In the genomic region with DNA sequence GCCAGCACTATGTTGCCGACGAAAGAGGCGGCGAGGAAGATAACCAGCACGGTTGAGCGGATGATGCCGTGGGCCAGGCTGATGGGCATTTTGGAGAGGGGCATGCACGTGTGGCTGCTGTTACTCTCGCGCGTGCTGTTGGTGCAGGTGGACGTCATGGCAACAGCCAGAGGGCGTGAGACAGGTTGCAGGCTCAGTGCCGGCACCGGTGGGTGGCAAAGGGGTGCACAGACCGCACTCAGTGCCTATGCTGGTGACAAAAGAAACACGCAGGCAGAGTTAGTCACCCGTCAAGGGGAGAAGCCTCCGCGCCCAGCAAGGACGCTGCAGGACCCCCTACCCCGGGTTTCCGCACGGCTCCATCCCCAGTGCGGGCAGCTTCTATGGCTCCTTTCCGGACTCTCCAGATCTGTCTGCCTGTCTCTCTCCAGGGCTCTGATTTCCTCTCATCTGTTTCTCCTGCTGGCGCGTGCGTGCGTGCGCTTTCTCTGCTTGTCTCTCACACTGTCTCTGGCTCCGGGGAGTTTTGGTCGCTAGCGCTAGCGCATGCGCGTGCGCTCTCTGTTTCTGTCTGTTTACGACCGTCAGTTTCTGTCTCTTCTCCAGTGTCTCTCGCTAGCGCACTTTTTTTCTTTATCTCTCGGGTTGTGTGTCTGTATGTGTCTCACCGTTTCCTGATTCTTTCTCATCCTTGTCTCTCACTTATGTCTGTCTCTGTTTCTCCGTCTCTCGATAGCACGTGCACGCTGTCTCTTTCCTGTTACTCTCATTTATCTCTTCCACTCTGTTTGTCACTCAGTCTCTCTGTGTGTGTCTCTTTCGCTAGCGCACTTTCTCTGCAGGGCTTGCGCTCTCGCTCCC, we compare ENCODE assay signal across 9 cellular contexts.
DNase-seq lines count a peak whose midpoint lies in the region; ATAC-seq and TF ChIP-seq lines count a peak whose summit lies in the region.
"Had no signal": no experiment of that assay in that cellular context is flagged by ENCODE, and none has a peak within 500 bp of the region (broad histone marks: within the 10 kb centered on the region; RNA-seq: fewer than 3 reads in every experiment).

No MANE protein-coding gene starts in this region.

- H3K27ac ChIP-seq in parathyroid adenoma, result no peak overlapping the region
- H3K27ac ChIP-seq: BLaER1 treated with 17β-estradiol and CSF1 and Interleukin-3, amounts not matched to agents 10 nM and 100 nM had no signal

- peak overlapping the region; percentile 62 for H3K4me2 ChIP-seq in parathyroid adenoma (ENCODE audit: low read length)
- H3K4me2 ChIP-seq: BLaER1 treated with 17β-estradiol and CSF1 and Interleukin-3, amounts not matched to agents 10 nM and 100 nM had no signal

- peak overlapping the region; percentile 50 for H2AFZ ChIP-seq in parathyroid adenoma

- H3K79me2 ChIP-seq in parathyroid adenoma, result no peaks in the 10 kb centered on the region

- H3K4me3 ChIP-seq in foreskin fibroblast (ENCODE audit: low read depth in 1 of 2, low read length in 2 of 2), result peak overlapping the region; percentile 31 to 55
- peak overlapping the region; percentile 40 for H3K4me3 ChIP-seq in parathyroid adenoma (ENCODE audit: low read depth, low read length)
- H3K4me3 ChIP-seq: BLaER1 treated with 17β-estradiol and CSF1 and Interleukin-3, amounts not matched to agents 10 nM and 100 nM had no signal

- no peaks in the 10 kb centered on the region for H3K27me3 ChIP-seq in parathyroid adenoma (ENCODE audit: control insufficient read depth, insufficient read depth, low read length)

- no peaks in the 10 kb centered on the region for H3K9me3 ChIP-seq in parathyroid adenoma (ENCODE audit: control insufficient read depth, low read length)

- H3K36me3 ChIP-seq in parathyroid adenoma (ENCODE audit: control insufficient read depth, insufficient read depth, low read length), result no peaks in the 10 kb centered on the region
- H3K36me3 ChIP-seq: BLaER1 treated with 17β-estradiol and CSF1 and Interleukin-3, amounts not matched to agents 10 nM and 100 nM had no signal

- peak; percentile 82 for ATAC-seq in HG02588 (IDR thresholded peaks at IDR 0.05; ENCODE audit: unreplicated experiment)

- DNase-seq in NCI-H510A treated with DMSO at 0.1 percent for 48 hours (lab: John Stamatoyannopoulos, UW) (peak; percentile 9), NCI-H510A (lab: John Stamatoyannopoulos, UW) (no peak), NCI-H2107 (lab: John Stamatoyannopoulos, UW) (peak; percentile 5), activated T-cell treated with anti-CD3 and anti-CD28 coated beads for 48 hours (ENCODE audit: low read depth) (peak; percentile 40), foreskin fibroblast (peak; percentile 36 to 68), NAMALWA (ENCODE audit: low spot score) (no peak)

- no peak for TF ChIP-seq CTCF in foreskin fibroblast (IDR thresholded peaks at IDR 0.05; ENCODE audit: low read depth, low read length)
- no peak for TF ChIP-seq CTCF in parathyroid adenoma (IDR thresholded peaks at IDR 0.05)

- H3K4me1 ChIP-seq in parathyroid adenoma, result no peaks in the 10 kb centered on the region
- H3K4me1 ChIP-seq: BLaER1 treated with 17β-estradiol and CSF1 and Interleukin-3, amounts not matched to agents 10 nM and 100 nM had no signal

- no peak overlapping the region for H3K9ac ChIP-seq in parathyroid adenoma
- H3K9ac ChIP-seq: BLaER1 treated with 17β-estradiol and CSF1 and Interleukin-3, amounts not matched to agents 10 nM and 100 nM had no signal

Comparison
In these comparisons a context has a peak if more than half of its experiments do, and no peak if none do; other contexts are left out.
1. DNase-seq: peak in NCI-H510A treated with DMSO at 0.1 percent for 48 hours (single experiment), NCI-H2107 (single experiment), activated T-cell treated with anti-CD3 and anti-CD28 coated beads for 48 hours (single experiment) and foreskin fibroblast (2 of 2); none in NCI-H510A (single experiment) and NAMALWA (single experiment).